Comparison of ENCODE assay signal across 25 cellular contexts in genomic region chr4:158682071-158682470, GRCh38. TPM values are rescaled to one million over a fixed set of nuclear protein-coding genes. Genes with fewer than 3 reads are reported as not detected.
DNase-seq lines count a peak whose midpoint lies in the region; ATAC-seq and TF ChIP-seq lines count a peak whose summit lies in the region.
"Had no signal": no experiment of that assay in that cellular context is flagged by ENCODE, and none has a peak within 500 bp of the region (broad histone marks: within the 10 kb centered on the region; RNA-seq: fewer than 3 reads in every experiment).

No MANE protein-coding gene starts in this region.

- TF ChIP-seq CTCF in lower leg skin (IDR thresholded peaks at IDR 0.05): no peak
- no peak for TF ChIP-seq CTCF in H9 (conservative IDR thresholded peaks at IDR 0.05)

- DNase-seq in NCI-H1417 (lab: John Stamatoyannopoulos, UW) (peak in 2 of 3 experiments; percentile 8 to 56), NCI-H1417 treated with DMSO at 0.1 percent for 48 hours (lab: John Stamatoyannopoulos, UW) (no peak), SJCRH30 (peak; percentile 9 to 25), mesenchymal stem cell (no peak), lower leg skin (ENCODE audit: low spot score in 2 of 2) (no peak), H9 (no peak)
- no peak for DNase-seq in natural killer cell treated with Interleukin-12 subunit alpha and Interleukin-12 subunit beta and Interleukin-15 and Interleukin-18, amount 100 ng/mL, for 72 hours (ENCODE audit: low spot score)
- DNase-seq: 8988T; ACHN; BE2C; CD8-positive, alpha-beta memory T cell; GM23248; HFFc6; NCI-H1092; NCI-H1436 treated with DMSO at 0.1 percent for 48 hours; NCI-H2029; NCI-H446; NCI-H524 treated with DMSO at 0.1 percent for 48 hours; NCI-H82; Right ventricle myocardium superior; RPMI8226 had no signal

- H3K23ac ChIP-seq in mesenchymal stem cell (ENCODE audit: low read length in 2 of 2) (no peak overlapping the region), H9 (ENCODE audit: insufficient read length, low read depth, low read length) (no peak overlapping the region)

- no peaks in the 10 kb centered on the region for H3K79me2 ChIP-seq in H9 (ENCODE audit: insufficient read depth, low read length)

- H3K9me3 ChIP-seq in SJCRH30 (replicated peaks): no peaks in the 10 kb centered on the region
- H3K9me3 ChIP-seq in mesenchymal stem cell (ENCODE audit: control insufficient read depth, low read length): no peaks in the 10 kb centered on the region
- H3K9me3 ChIP-seq in subcutaneous abdominal adipose tissue (ENCODE audit: control insufficient read depth in 5 of 5, low read length in 5 of 5): no peaks in the 10 kb centered on the region
- no peaks in the 10 kb centered on the region for H3K9me3 ChIP-seq in H9 (ENCODE audit: control insufficient read depth, low read depth, low read length)
- H3K9me3 ChIP-seq: BE2C, HAP-1 had no signal

- H4K5ac ChIP-seq in H9 (ENCODE audit: insufficient read length, low read depth, low read length): no peak overlapping the region

- no peaks in the 10 kb centered on the region for H3K4me1 ChIP-seq in SJCRH30
- H3K4me1 ChIP-seq in mesenchymal stem cell (ENCODE audit: control insufficient read depth, insufficient read depth, low read depth, low read length): no peaks in the 10 kb centered on the region
- peaks cover 0 to 13% (median 8%) of the 10 kb centered on the region in 5 donors for H3K4me1 ChIP-seq in subcutaneous abdominal adipose tissue (ENCODE audit: control insufficient read depth in 5 of 5, insufficient read depth in 5 of 5, low read length in 5 of 5)
- H3K4me1 ChIP-seq in H9 (ENCODE audit: insufficient read depth, low read length): no peaks in the 10 kb centered on the region
- H3K4me1 ChIP-seq: BE2C, HAP-1 had no signal

- no peaks in the 10 kb centered on the region for H3K27me3 ChIP-seq in SJCRH30
- no peaks in the 10 kb centered on the region for H3K27me3 ChIP-seq in mesenchymal stem cell (ENCODE audit: control insufficient read depth in 1 of 2, insufficient read depth in 1 of 2, low read length in 2 of 2)
- H3K27me3 ChIP-seq in subcutaneous abdominal adipose tissue (ENCODE audit: control insufficient read depth in 5 of 5, insufficient read depth in 4 of 5, low read length in 5 of 5): no peaks in the 10 kb centered on the region
- no peaks in the 10 kb centered on the region for H3K27me3 ChIP-seq in H9 (ENCODE audit: insufficient read depth, low read length)
- H3K27me3 ChIP-seq: BE2C had no signal

- H2BK120ac ChIP-seq in mesenchymal stem cell (ENCODE audit: low read depth, low read length) (no peak overlapping the region), H9 (ENCODE audit: low read depth, low read length, poor library complexity, severe bottlenecking) (no peak overlapping the region)

- WGBS in mesenchymal stem cell: 89% methylated on average over 2 of the region's 2 CpGs
- 53 to 55% methylated on average over 2 of the region's 2 CpGs for WGBS in lower leg skin, 2 donors
- no CpG with 5 or more reads among the region's 2 CpGs for WGBS in H9 (ENCODE audit: extremely low coverage, insufficient read length, low lambda C conversion rate)

- H2BK15ac ChIP-seq in mesenchymal stem cell (ENCODE audit: low read depth, poor library complexity, severe bottlenecking): no peak overlapping the region
- no peak overlapping the region for H2BK15ac ChIP-seq in H9 (ENCODE audit: low read depth, low read length)

- H2BK20ac ChIP-seq in H9 (ENCODE audit: low read depth, low read length, poor library complexity, severe bottlenecking): no peak overlapping the region

- H2BK5ac ChIP-seq in mesenchymal stem cell (ENCODE audit: low read depth, low read length, poor library complexity, severe bottlenecking) (no peak overlapping the region), H9 (ENCODE audit: insufficient read length, low read length) (no peak overlapping the region)

- H3K27ac ChIP-seq in SJCRH30: no peak overlapping the region
- no peak overlapping the region for H3K27ac ChIP-seq in mesenchymal stem cell (ENCODE audit: low read length, poor library complexity, severe bottlenecking)
- H3K27ac ChIP-seq in subcutaneous abdominal adipose tissue (ENCODE audit: low read depth, low read length): peak overlapping the region; percentile 14
- no peak overlapping the region for H3K27ac ChIP-seq in H9 (ENCODE audit: insufficient read length, low read depth, low read length)
- H3K27ac ChIP-seq: GM23248 had no signal

- H3K18ac ChIP-seq in mesenchymal stem cell (ENCODE audit: low read depth in 1 of 2, low read length in 2 of 2) (no peak overlapping the region), H9 (ENCODE audit: insufficient read length, low read depth, low read length) (no peak overlapping the region)

- H3K79me1 ChIP-seq in mesenchymal stem cell (replicated peaks; ENCODE audit: low read length, poor library complexity, severe bottlenecking): peaks cover 9% of the 10 kb centered on the region
- H3K79me1 ChIP-seq in H9 (ENCODE audit: insufficient read depth, low read depth, low read length, poor library complexity, severe bottlenecking): no peaks in the 10 kb centered on the region

- no peak overlapping the region for H3K27ac Mint-ChIP-seq in H9
- H3K27ac Mint-ChIP-seq in natural killer cell treated with Interleukin-12 subunit alpha and Interleukin-12 subunit beta and Interleukin-15 and Interleukin-18, amount 100 ng/mL, for 72 hours: no peak overlapping the region
- H3K27ac Mint-ChIP-seq: CD8-positive, alpha-beta memory T cell; HFFc6; IgD-negative memory B cell had no signal

- no peaks in the 10 kb centered on the region for H3K36me3 Mint-ChIP-seq in H9 (ENCODE audit: insufficient read depth in 1 of 3, low read depth in 3 of 3)
- H3K36me3 Mint-ChIP-seq in natural killer cell treated with Interleukin-12 subunit alpha and Interleukin-12 subunit beta and Interleukin-15 and Interleukin-18, amount 100 ng/mL, for 72 hours: peaks cover 12% of the 10 kb centered on the region

- TF ChIP-seq POLR2A in lower leg skin (IDR thresholded peaks at IDR 0.05): no peak

- H3T11ph ChIP-seq in H9 (ENCODE audit: low read length): no peak overlapping the region

- H3K14ac ChIP-seq in mesenchymal stem cell (ENCODE audit: low read length in 2 of 2) (no peak overlapping the region), H9 (ENCODE audit: insufficient read depth, low read length) (no peak overlapping the region)

- H3K23me2 ChIP-seq in H9 (ENCODE audit: insufficient read length, low read depth, low read length, poor library complexity, severe bottlenecking): no peaks in the 10 kb centered on the region

- H4K20me1 ChIP-seq in H9 (ENCODE audit: control insufficient read depth, insufficient read depth, insufficient read length): no peaks in the 10 kb centered on the region

- no peak overlapping the region for H3K4ac ChIP-seq in mesenchymal stem cell (ENCODE audit: low read depth in 1 of 2, low read length in 2 of 2)
- H3K4ac ChIP-seq in H9 (ENCODE audit: low read depth, low read length): no peak overlapping the region

- no peak overlapping the region for H3K56ac ChIP-seq in H9 (ENCODE audit: insufficient read length, low read depth, low read length)

- no peaks in the 10 kb centered on the region for H3K27me3 Mint-ChIP-seq in H9 (ENCODE audit: low read depth)
- no peaks in the 10 kb centered on the region for H3K27me3 Mint-ChIP-seq in natural killer cell treated with Interleukin-12 subunit alpha and Interleukin-12 subunit beta and Interleukin-15 and Interleukin-18, amount 100 ng/mL, for 72 hours
- H3K27me3 Mint-ChIP-seq: CD8-positive, alpha-beta memory T cell; IgD-negative memory B cell had no signal

- peaks cover 4 to 5% of the 10 kb centered on the region in 2 experiments; a peak in 3 of 4 replicates for H3K4me1 Mint-ChIP-seq in H9
- no peaks in the 10 kb centered on the region for H3K4me1 Mint-ChIP-seq in natural killer cell treated with Interleukin-12 subunit alpha and Interleukin-12 subunit beta and Interleukin-15 and Interleukin-18, amount 100 ng/mL, for 72 hours (ENCODE audit: low read depth in 2 of 2)
- H3K4me1 Mint-ChIP-seq: CD14-positive monocyte, IgD-negative memory B cell had no signal

- H2BK12ac ChIP-seq in mesenchymal stem cell (ENCODE audit: low read length in 2 of 2) (no peak overlapping the region), H9 (ENCODE audit: insufficient read length, low read depth, low read length) (no peak overlapping the region)

- H3K9ac ChIP-seq in mesenchymal stem cell (ENCODE audit: low read length): peak overlapping the region; percentile 1
- no peak overlapping the region for H3K9ac ChIP-seq in subcutaneous abdominal adipose tissue (ENCODE audit: low read length in 5 of 5)
- H3K9ac ChIP-seq in H9 (ENCODE audit: extremely low read depth, insufficient read length, low read length): no peak overlapping the region
- H3K9ac ChIP-seq: GM23248 had no signal

- no peak for ATAC-seq in natural killer cell treated with Interleukin-12 subunit alpha and Interleukin-12 subunit beta and Interleukin-15 and Interleukin-18, amount 100 ng/mL, for 72 hours

- H2AFZ ChIP-seq in mesenchymal stem cell (ENCODE audit: low read depth, low read length) (no peak overlapping the region), H9 (ENCODE audit: low read length) (no peak overlapping the region)
- H2AFZ ChIP-seq: GM23248 had no signal

- H3K4me3 Mint-ChIP-seq in H9: no peak overlapping the region; a peak in 1 of 5 replicates
- H3K4me3 Mint-ChIP-seq in natural killer cell treated with Interleukin-12 subunit alpha and Interleukin-12 subunit beta and Interleukin-15 and Interleukin-18, amount 100 ng/mL, for 72 hours: no peak overlapping the region
- H3K4me3 Mint-ChIP-seq: CD14-positive monocyte; CD8-positive, alpha-beta memory T cell; HFFc6; IgD-negative memory B cell had no signal

- H4K91ac ChIP-seq in mesenchymal stem cell (ENCODE audit: low read length) (no peak overlapping the region), H9 (ENCODE audit: insufficient read length, low read depth, low read length) (no peak overlapping the region)

- H3K36me3 ChIP-seq in SJCRH30 (no peaks in the 10 kb centered on the region), mesenchymal stem cell (ENCODE audit: control insufficient read depth in 1 of 2, insufficient read depth in 2 of 2, low read depth in 1 of 2, low read length in 2 of 2) (peaks cover 0 to 34% of the 10 kb centered on the region in 2 experiments), subcutaneous abdominal adipose tissue (ENCODE audit: control insufficient read depth in 5 of 5, insufficient read depth in 5 of 5, low read length in 5 of 5) (peaks cover 12 to 26% (median 22%) of the 10 kb centered on the region in 5 donors)
- H3K36me3 ChIP-seq: HAP-1 had no signal

- no peak overlapping the region for H2AK5ac ChIP-seq in mesenchymal stem cell (ENCODE audit: low read length, severe bottlenecking)
- H2AK5ac ChIP-seq in H9 (ENCODE audit: insufficient read length, low read length): no peak overlapping the region

- H3K9me3 Mint-ChIP-seq in H9: no peaks in the 10 kb centered on the region
- H3K9me3 Mint-ChIP-seq in natural killer cell treated with Interleukin-12 subunit alpha and Interleukin-12 subunit beta and Interleukin-15 and Interleukin-18, amount 100 ng/mL, for 72 hours: no peaks in the 10 kb centered on the region
- H3K9me3 Mint-ChIP-seq: CD14-positive monocyte; CD8-positive, alpha-beta memory T cell; HFFc6; IgD-negative memory B cell had no signal

- intact Hi-C loops in lower leg skin (cut with DNase I; ENCODE audit: low total_unique reads): no loop called here

- no peak overlapping the region for H3K4me3 ChIP-seq in SJCRH30
- H3K4me3 ChIP-seq in mesenchymal stem cell (ENCODE audit: insufficient read depth in 1 of 2, low read depth in 1 of 2, low read length in 2 of 2): no peak overlapping the region
- H3K4me3 ChIP-seq in subcutaneous abdominal adipose tissue (ENCODE audit: low read depth in 1 of 5, low read length in 5 of 5): no peak overlapping the region
- H3K4me3 ChIP-seq in lower leg skin (ENCODE audit: low read depth, poor library complexity, severe bottlenecking): no peak overlapping the region
- H3K4me3 ChIP-seq: GM23248, HAP-1 had no signal

- H4K8ac ChIP-seq in mesenchymal stem cell (ENCODE audit: low read length) (no peak overlapping the region), H9 (replicated peaks; ENCODE audit: insufficient read length, low read depth, low read length) (no peak overlapping the region)

- H3K4me2 ChIP-seq in mesenchymal stem cell (ENCODE audit: low read length, poor library complexity, severe bottlenecking): no peak overlapping the region
- H3K4me2 ChIP-seq in H9 (ENCODE audit: insufficient read depth, insufficient read length, low read length): no peak overlapping the region

RNA-seq across cellular contexts. Expression of gene ETFDH, which starts 10.0 kb away (rescaled TPM):
- total RNA-seq in SJCRH30 (2014; rRNA removed; shearing (Covaris generic)): 6.1 and 8.9 TPM in 2 replicates
- 16.9 TPM for polyA plus RNA-seq in mesenchymal stem cell (2013, experiment 1 of 2)
- 16.7 TPM for polyA plus RNA-seq in mesenchymal stem cell (2013, experiment 2 of 2)
- total RNA-seq in lower leg skin (100 to 1,000 TPM in 1 of 4 donors, 10 to 100 TPM in 3; 34.6 to 118 (median 58.4) TPM), H9 (2021) (11.9 and 12.8 TPM in 2 replicates)
- total RNA-seq in natural killer cell treated with Interleukin-12 subunit alpha and Interleukin-12 subunit beta and Interleukin-15 and Interleukin-18, amount 100 ng/mL, for 72 hours: 10 to 100 TPM; 29.9 to 36.1 TPM

RNA-seq across cellular contexts. Expression of gene C4orf46, which starts 10.4 kb away (rescaled TPM):
- total RNA-seq in SJCRH30 (2014; rRNA removed; shearing (Covaris generic)): 26.4 and 29.1 TPM in 2 replicates
- polyA plus RNA-seq in mesenchymal stem cell (2013, experiment 1 of 2): 7.5 TPM
- 7.9 TPM for polyA plus RNA-seq in mesenchymal stem cell (2013, experiment 2 of 2)
- total RNA-seq in lower leg skin (1 to 10 TPM; 1.1 to 3.1 (median 1.5) TPM), H9 (2021) (19.6 and 22.0 TPM in 2 replicates)
- 10 to 100 TPM; 12.8 to 14.5 TPM for total RNA-seq in natural killer cell treated with Interleukin-12 subunit alpha and Interleukin-12 subunit beta and Interleukin-15 and Interleukin-18, amount 100 ng/mL, for 72 hours

RNA-seq across cellular contexts. Expression of gene PPID, which starts 41.1 kb away (rescaled TPM):
- 26.2 and 26.9 TPM in 2 replicates for total RNA-seq in SJCRH30 (2014; rRNA removed; shearing (Covaris generic))
- polyA plus RNA-seq in mesenchymal stem cell (2013, experiment 1 of 2): 34.9 TPM
- 32.4 TPM for polyA plus RNA-seq in mesenchymal stem cell (2013, experiment 2 of 2)
- total RNA-seq in lower leg skin: 10 to 100 TPM; 10.6 to 24.1 (median 17.9) TPM
- total RNA-seq in H9 (2021): 50.2 and 53.5 TPM in 2 replicates
- total RNA-seq in natural killer cell treated with Interleukin-12 subunit alpha and Interleukin-12 subunit beta and Interleukin-15 and Interleukin-18, amount 100 ng/mL, for 72 hours: 10 to 100 TPM; 32.8 to 55.6 TPM

Comparison
In these comparisons a context has a peak if more than half of its experiments do, and no peak if none do; other contexts are left out.
1. DNase-seq: peak in NCI-H1417 (2 of 3) and SJCRH30 (2 of 2); none in NCI-H1417 treated with DMSO at 0.1 percent for 48 hours (single experiment), mesenchymal stem cell (single experiment), lower leg skin (0 of 2), H9 (single experiment) and natural killer cell treated with Interleukin-12 subunit alpha and Interleukin-12 subunit beta and Interleukin-15 and Interleukin-18, amount 100 ng/mL, for 72 hours (single experiment).